ENCODE assay signal across 1 cellular context in the genomic region with DNA sequence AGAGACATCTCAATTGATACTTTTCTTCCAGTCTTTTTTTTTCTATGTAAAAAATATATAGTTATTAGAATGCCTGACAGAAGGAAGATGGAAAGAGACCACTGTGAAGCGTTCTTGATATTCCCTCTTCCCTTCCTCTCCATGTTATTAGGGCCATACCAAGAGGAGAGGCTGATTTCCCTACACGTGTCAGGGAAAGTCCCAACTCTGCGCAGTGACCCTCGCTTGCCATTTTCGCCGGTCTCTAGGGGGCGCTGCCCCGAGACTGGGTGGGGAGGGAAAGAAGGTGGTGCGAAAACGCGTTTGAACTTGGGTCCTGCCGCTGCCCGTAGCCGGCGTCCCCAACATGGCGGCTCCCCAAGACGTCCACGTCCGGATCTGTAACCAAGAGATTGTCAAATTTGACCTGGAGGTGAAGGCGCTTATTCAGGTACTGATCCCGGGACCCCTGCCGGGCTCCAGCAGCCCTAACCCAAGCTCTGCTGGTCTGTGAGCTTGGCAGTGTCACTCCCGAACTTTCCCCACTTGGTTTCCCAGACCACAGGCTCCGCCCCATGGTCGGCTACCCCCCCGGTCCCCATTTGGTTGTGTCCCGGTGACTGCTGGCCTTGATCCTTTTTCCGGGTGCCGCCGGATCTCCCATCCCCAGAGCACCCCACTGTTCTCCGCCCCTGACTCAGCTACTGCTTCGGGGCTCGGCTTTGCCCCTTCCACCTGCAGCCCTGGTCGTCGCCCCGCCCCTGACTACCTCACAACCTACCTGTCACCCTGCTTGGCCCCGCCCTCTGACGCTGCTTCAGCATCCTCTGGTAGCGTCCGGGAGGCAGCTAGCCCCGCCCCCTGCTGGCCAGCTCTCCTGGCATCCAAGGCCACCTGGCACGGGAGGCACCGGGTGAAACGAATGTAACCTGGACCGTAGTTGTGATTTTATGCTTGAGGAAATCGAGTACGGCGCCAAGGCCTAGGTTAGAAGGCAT.
TF ChIP-seq lines count a peak whose summit lies in the region.

A gene with protein sequence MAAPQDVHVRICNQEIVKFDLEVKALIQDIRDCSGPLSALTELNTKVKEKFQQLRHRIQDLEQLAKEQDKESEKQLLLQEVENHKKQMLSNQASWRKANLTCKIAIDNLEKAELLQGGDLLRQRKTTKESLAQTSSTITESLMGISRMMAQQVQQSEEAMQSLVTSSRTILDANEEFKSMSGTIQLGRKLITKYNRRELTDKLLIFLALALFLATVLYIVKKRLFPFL (plus strand): TSS at position 332 of the 977 bp plus-strand sequence. CDS start 15 bp downstream, at position 347.

TF ChIP-seq in HepG2, 621 proteins besides CTCF, POLR2A, EP300 and RAD21 (continued from another document and continues in another):
- TF ChIP-seq, protein P1, sequence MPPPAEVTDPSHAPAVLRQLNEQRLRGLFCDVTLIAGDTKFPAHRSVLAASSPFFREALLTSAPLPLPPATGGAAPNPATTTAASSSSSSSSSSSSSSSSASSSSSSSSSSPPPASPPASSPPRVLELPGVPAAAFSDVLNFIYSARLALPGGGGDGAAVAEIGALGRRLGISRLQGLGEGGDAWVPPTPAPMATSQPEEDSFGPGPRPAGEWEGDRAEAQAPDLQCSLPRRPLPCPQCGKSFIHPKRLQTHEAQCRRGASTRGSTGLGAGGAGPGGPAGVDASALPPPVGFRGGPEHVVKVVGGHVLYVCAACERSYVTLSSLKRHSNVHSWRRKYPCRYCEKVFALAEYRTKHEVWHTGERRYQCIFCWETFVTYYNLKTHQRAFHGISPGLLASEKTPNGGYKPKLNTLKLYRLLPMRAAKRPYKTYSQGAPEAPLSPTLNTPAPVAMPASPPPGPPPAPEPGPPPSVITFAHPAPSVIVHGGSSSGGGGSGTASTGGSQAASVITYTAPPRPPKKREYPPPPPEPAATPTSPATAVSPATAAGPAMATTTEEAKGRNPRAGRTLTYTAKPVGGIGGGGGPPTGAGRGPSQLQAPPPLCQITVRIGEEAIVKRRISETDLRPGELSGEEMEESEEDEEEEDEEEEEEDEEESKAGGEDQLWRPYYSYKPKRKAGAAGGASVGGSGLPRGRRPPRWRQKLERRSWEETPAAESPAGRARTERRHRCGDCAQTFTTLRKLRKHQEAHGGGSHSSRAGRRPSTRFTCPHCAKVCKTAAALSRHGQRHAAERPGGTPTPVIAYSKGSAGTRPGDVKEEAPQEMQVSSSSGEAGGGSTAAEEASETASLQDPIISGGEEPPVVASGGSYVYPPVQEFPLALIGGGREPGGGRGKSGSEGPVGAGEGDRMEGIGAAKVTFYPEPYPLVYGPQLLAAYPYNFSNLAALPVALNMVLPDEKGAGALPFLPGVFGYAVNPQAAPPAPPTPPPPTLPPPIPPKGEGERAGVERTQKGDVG (CRISPR knock-in tag; IDR thresholded peaks at IDR 0.05; ENCODE audit: borderline replicate concordance) = 0 out of 2 replicates have a peak, but pooled peaks have one; percentile 46
- TF ChIP-seq ZNF326 (CRISPR knock-in tag; IDR thresholded peaks at IDR 0.05; ENCODE audit: borderline replicate concordance) = no peak
- peak; percentile 26; the same call in 1 of the 2 replicates for TF ChIP-seq CEBPG (CRISPR knock-in tag; IDR thresholded peaks at IDR 0.05)
- no peak for TF ChIP-seq ARHGAP35 (CRISPR knock-in tag; IDR thresholded peaks at IDR 0.05; ENCODE audit: borderline replicate concordance)
- no peak for TF ChIP-seq ATF7 (IDR thresholded peaks at IDR 0.05)
- TF ChIP-seq ATF7 (CRISPR knock-in tag; IDR thresholded peaks at IDR 0.05) = no peak
- 0 out of 2 replicates have a peak, but pooled peaks have one; percentile 20 for TF ChIP-seq ZNF766 (CRISPR knock-in tag; IDR thresholded peaks at IDR 0.05; ENCODE audit: borderline replicate concordance)
- TF ChIP-seq, protein P2, sequence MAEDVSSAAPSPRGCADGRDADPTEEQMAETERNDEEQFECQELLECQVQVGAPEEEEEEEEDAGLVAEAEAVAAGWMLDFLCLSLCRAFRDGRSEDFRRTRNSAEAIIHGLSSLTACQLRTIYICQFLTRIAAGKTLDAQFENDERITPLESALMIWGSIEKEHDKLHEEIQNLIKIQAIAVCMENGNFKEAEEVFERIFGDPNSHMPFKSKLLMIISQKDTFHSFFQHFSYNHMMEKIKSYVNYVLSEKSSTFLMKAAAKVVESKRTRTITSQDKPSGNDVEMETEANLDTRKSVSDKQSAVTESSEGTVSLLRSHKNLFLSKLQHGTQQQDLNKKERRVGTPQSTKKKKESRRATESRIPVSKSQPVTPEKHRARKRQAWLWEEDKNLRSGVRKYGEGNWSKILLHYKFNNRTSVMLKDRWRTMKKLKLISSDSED (CRISPR knock-in tag; IDR thresholded peaks at IDR 0.05) = no peak
- TF ChIP-seq, protein P3, sequence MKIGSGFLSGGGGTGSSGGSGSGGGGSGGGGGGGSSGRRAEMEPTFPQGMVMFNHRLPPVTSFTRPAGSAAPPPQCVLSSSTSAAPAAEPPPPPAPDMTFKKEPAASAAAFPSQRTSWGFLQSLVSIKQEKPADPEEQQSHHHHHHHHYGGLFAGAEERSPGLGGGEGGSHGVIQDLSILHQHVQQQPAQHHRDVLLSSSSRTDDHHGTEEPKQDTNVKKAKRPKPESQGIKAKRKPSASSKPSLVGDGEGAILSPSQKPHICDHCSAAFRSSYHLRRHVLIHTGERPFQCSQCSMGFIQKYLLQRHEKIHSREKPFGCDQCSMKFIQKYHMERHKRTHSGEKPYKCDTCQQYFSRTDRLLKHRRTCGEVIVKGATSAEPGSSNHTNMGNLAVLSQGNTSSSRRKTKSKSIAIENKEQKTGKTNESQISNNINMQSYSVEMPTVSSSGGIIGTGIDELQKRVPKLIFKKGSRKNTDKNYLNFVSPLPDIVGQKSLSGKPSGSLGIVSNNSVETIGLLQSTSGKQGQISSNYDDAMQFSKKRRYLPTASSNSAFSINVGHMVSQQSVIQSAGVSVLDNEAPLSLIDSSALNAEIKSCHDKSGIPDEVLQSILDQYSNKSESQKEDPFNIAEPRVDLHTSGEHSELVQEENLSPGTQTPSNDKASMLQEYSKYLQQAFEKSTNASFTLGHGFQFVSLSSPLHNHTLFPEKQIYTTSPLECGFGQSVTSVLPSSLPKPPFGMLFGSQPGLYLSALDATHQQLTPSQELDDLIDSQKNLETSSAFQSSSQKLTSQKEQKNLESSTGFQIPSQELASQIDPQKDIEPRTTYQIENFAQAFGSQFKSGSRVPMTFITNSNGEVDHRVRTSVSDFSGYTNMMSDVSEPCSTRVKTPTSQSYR (CRISPR knock-in tag; IDR thresholded peaks at IDR 0.05; ENCODE audit: borderline replicate concordance) = no peak
- no peak for TF ChIP-seq ZSCAN30 (CRISPR knock-in tag; IDR thresholded peaks at IDR 0.05)
- TF ChIP-seq SP5 (CRISPR knock-in tag; IDR thresholded peaks at IDR 0.05; ENCODE audit: borderline replicate concordance, low read depth) = peak; percentile 68
- no peak for TF ChIP-seq ZNF883 (CRISPR knock-in tag; IDR thresholded peaks at IDR 0.05; ENCODE audit: not compliant biosample characterization)
- TF ChIP-seq, protein P4, sequence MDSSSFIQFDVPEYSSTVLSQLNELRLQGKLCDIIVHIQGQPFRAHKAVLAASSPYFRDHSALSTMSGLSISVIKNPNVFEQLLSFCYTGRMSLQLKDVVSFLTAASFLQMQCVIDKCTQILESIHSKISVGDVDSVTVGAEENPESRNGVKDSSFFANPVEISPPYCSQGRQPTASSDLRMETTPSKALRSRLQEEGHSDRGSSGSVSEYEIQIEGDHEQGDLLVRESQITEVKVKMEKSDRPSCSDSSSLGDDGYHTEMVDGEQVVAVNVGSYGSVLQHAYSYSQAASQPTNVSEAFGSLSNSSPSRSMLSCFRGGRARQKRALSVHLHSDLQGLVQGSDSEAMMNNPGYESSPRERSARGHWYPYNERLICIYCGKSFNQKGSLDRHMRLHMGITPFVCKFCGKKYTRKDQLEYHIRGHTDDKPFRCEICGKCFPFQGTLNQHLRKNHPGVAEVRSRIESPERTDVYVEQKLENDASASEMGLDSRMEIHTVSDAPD (CRISPR knock-in tag; IDR thresholded peaks at IDR 0.05) = peak; percentile 73
- TF ChIP-seq MEF2D (CRISPR knock-in tag; IDR thresholded peaks at IDR 0.05) = no peak; the same call in 1 of the 2 replicates
- TF ChIP-seq, protein P5, sequence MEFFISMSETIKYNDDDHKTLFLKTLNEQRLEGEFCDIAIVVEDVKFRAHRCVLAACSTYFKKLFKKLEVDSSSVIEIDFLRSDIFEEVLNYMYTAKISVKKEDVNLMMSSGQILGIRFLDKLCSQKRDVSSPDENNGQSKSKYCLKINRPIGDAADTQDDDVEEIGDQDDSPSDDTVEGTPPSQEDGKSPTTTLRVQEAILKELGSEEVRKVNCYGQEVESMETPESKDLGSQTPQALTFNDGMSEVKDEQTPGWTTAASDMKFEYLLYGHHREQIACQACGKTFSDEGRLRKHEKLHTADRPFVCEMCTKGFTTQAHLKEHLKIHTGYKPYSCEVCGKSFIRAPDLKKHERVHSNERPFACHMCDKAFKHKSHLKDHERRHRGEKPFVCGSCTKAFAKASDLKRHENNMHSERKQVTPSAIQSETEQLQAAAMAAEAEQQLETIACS (CRISPR knock-in tag; IDR thresholded peaks at IDR 0.05) = no peak
- TF ChIP-seq, protein P6, sequence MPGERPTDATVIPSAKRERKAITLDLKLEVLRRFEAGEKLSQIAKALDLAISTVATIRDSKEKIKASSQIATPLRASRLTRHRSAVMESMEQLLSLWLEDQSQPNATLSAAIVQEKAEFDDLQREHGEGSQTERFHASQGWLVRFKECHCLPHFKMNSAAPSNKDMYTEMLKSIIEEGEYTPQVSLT (CRISPR knock-in tag; IDR thresholded peaks at IDR 0.05; ENCODE audit: borderline replicate concordance, low read depth) = no peak
- TF ChIP-seq, protein P7, sequence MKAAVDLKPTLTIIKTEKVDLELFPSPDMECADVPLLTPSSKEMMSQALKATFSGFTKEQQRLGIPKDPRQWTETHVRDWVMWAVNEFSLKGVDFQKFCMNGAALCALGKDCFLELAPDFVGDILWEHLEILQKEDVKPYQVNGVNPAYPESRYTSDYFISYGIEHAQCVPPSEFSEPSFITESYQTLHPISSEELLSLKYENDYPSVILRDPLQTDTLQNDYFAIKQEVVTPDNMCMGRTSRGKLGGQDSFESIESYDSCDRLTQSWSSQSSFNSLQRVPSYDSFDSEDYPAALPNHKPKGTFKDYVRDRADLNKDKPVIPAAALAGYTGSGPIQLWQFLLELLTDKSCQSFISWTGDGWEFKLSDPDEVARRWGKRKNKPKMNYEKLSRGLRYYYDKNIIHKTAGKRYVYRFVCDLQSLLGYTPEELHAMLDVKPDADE (CRISPR knock-in tag; IDR thresholded peaks at IDR 0.05) = no peak
- TF ChIP-seq CREB1 (IDR thresholded peaks at IDR 0.05) = peak; percentile 77
- peak; percentile 79 for TF ChIP-seq CREB1 (CRISPR knock-in tag; IDR thresholded peaks at IDR 0.05)
- TF ChIP-seq, protein P8, sequence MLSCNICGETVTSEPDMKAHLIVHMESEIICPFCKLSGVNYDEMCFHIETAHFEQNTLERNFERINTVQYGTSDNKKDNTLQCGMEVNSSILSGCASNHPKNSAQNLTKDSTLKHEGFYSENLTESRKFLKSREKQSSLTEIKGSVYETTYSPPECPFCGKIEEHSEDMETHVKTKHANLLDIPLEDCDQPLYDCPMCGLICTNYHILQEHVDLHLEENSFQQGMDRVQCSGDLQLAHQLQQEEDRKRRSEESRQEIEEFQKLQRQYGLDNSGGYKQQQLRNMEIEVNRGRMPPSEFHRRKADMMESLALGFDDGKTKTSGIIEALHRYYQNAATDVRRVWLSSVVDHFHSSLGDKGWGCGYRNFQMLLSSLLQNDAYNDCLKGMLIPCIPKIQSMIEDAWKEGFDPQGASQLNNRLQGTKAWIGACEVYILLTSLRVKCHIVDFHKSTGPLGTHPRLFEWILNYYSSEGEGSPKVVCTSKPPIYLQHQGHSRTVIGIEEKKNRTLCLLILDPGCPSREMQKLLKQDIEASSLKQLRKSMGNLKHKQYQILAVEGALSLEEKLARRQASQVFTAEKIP (CRISPR knock-in tag; IDR thresholded peaks at IDR 0.05; ENCODE audit: borderline replicate concordance) = no peak
- TF ChIP-seq, protein P9, sequence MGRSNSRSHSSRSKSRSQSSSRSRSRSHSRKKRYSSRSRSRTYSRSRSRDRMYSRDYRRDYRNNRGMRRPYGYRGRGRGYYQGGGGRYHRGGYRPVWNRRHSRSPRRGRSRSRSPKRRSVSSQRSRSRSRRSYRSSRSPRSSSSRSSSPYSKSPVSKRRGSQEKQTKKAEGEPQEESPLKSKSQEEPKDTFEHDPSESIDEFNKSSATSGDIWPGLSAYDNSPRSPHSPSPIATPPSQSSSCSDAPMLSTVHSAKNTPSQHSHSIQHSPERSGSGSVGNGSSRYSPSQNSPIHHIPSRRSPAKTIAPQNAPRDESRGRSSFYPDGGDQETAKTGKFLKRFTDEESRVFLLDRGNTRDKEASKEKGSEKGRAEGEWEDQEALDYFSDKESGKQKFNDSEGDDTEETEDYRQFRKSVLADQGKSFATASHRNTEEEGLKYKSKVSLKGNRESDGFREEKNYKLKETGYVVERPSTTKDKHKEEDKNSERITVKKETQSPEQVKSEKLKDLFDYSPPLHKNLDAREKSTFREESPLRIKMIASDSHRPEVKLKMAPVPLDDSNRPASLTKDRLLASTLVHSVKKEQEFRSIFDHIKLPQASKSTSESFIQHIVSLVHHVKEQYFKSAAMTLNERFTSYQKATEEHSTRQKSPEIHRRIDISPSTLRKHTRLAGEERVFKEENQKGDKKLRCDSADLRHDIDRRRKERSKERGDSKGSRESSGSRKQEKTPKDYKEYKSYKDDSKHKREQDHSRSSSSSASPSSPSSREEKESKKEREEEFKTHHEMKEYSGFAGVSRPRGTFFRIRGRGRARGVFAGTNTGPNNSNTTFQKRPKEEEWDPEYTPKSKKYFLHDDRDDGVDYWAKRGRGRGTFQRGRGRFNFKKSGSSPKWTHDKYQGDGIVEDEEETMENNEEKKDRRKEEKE (IDR thresholded peaks at IDR 0.05) = no peak
- TF ChIP-seq, protein P10, sequence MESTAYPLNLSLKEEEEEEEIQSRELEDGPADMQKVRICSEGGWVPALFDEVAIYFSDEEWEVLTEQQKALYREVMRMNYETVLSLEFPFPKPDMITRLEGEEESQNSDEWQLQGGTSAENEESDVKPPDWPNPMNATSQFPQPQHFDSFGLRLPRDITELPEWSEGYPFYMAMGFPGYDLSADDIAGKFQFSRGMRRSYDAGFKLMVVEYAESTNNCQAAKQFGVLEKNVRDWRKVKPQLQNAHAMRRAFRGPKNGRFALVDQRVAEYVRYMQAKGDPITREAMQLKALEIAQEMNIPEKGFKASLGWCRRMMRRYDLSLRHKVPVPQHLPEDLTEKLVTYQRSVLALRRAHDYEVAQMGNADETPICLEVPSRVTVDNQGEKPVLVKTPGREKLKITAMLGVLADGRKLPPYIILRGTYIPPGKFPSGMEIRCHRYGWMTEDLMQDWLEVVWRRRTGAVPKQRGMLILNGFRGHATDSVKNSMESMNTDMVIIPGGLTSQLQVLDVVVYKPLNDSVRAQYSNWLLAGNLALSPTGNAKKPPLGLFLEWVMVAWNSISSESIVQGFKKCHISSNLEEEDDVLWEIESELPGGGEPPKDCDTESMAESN (CRISPR knock-in tag; conservative IDR thresholded peaks at IDR 0.05) = peak; percentile 63
- no peak for TF ChIP-seq SRF (IDR thresholded peaks at IDR 0.05; ENCODE audit: low read depth, low read length)
